10 cellular contexts compared by ENCODE assay signal in the genomic region with DNA sequence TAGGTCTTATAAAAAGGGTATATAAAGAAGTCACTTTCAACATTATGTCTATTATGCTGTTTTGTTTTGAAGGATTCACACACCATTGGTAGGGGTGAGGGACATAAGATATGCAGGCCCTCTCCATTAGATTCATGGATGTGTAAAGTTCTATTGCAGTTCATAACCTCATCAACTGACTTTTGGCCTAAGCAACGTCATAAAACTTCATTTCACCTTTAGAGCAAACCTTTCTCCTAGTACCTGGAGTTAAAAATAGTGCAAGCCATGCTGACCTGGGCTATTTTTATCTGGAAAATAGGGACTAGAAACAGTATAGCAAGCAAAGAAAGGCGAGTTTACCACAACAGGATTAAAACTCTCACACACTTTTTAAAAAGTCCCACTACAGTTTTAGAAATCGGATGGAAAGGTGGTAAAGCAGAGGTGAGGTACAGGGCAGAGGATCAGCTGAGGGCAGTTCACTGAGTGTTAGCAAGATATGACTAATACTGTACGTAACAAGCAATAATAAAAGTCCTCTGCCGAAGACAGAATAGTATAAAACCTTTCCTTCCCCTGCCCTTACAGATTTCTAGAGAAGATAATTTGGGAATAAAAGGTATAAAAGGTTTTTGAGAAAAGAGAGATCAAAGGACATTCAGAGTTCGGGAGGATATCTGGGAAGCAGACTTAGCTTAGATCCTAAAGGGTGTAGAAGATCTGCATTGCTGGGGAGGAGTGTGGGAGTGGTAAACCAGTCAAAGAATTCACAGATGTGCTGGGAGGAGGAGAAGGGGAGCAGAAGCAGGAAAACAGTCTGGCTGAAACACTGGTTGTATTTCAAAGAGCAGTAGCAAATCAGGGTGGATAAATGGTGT. TPM values are rescaled to one million over a fixed set of nuclear protein-coding genes. Genes with fewer than 3 reads are reported as not detected.
DNase-seq lines count a peak whose midpoint lies in the region; ATAC-seq lines count a peak whose summit lies in the region.
"Had no signal": no experiment of that assay in that cellular context is flagged by ENCODE, and none has a peak within 500 bp of the region (broad histone marks: within the 10 kb centered on the region; RNA-seq: fewer than 3 reads in every experiment).

No MANE protein-coding gene starts in this region.

- H3K4me3 Mint-ChIP-seq in activated T-helper 17 cell treated with anti-CD3 and anti-CD28 coated beads, Interleukin-2, amount 50 U/mL, for 72 hours, result no peak overlapping the region
- H3K4me3 Mint-ChIP-seq: CD8-positive, alpha-beta T cell had no signal

- DNase-seq in A172 (ENCODE audit: low spot score) (peak; percentile 70), islet precursor cell (peak; percentile 62), COLO668 (lab: John Stamatoyannopoulos, UW; ENCODE audit: unreplicated experiment) (no peak), cerebellar cortex (ENCODE audit: low spot score) (no peak)
- DNase-seq: activated CD4-positive, alpha-beta T cell treated with anti-CD3 and anti-CD28 coated beads, Interleukin-2, amount 50 U/mL, for 1 hour; CD8-positive, alpha-beta T cell had no signal

- peaks cover 15% of the 10 kb centered on the region for H3K36me3 Mint-ChIP-seq in activated T-helper 17 cell treated with anti-CD3 and anti-CD28 coated beads, Interleukin-2, amount 50 U/mL, for 72 hours (ENCODE audit: low read depth)

- no peaks in the 10 kb centered on the region for H3K27me3 Mint-ChIP-seq in activated T-helper 17 cell treated with anti-CD3 and anti-CD28 coated beads, Interleukin-2, amount 50 U/mL, for 72 hours

- ATAC-seq in GM21717 (IDR thresholded peaks at IDR 0.05; ENCODE audit: unreplicated experiment), result peak; percentile 69
- ATAC-seq in activated T-helper 17 cell treated with anti-CD3 and anti-CD28 coated beads, Interleukin-2, amount 50 U/mL, for 72 hours (replicated peaks), result peak; percentile 89
- no peak for ATAC-seq in GM18870 (IDR thresholded peaks at IDR 0.05; ENCODE audit: unreplicated experiment)
- ATAC-seq in HG03457 (IDR thresholded peaks at IDR 0.05; ENCODE audit: unreplicated experiment), result no peak
- ATAC-seq: CD8-positive, alpha-beta T cell had no signal

- no peaks in the 10 kb centered on the region for H3K9me3 Mint-ChIP-seq in activated T-helper 17 cell treated with anti-CD3 and anti-CD28 coated beads, Interleukin-2, amount 50 U/mL, for 72 hours
- H3K9me3 Mint-ChIP-seq: CD8-positive, alpha-beta T cell had no signal

- H3K4me1 Mint-ChIP-seq in activated T-helper 17 cell treated with anti-CD3 and anti-CD28 coated beads, Interleukin-2, amount 50 U/mL, for 72 hours, result peaks cover 11% of the 10 kb centered on the region

- no peak overlapping the region for H3K27ac Mint-ChIP-seq in activated T-helper 17 cell treated with anti-CD3 and anti-CD28 coated beads, Interleukin-2, amount 50 U/mL, for 72 hours
- H3K27ac Mint-ChIP-seq: CD8-positive, alpha-beta T cell had no signal

RNA-seq across cellular contexts. Expression of a gene that starts 14.3 kb away (rescaled TPM):
- total RNA-seq in A172 (2014; rRNA removed; shearing (Covaris generic)), result 43.6 and 57.8 TPM in 2 replicates
- total RNA-seq in activated T-helper 17 cell treated with anti-CD3 and anti-CD28 coated beads, Interleukin-2, amount 50 U/mL, for 72 hours, result 10 to 100 TPM; 26.5 to 27.3 TPM

Comparison
In these comparisons a context has a peak if more than half of its experiments do, and no peak if none do; other contexts are left out.
1. DNase-seq: peak in A172 (single experiment) and islet precursor cell (single experiment); none in COLO668 (single experiment) and cerebellar cortex (single experiment).
2. ATAC-seq: peak in GM21717 (single experiment) and activated T-helper 17 cell treated with anti-CD3 and anti-CD28 coated beads, Interleukin-2, amount 50 U/mL, for 72 hours (single experiment); none in GM18870 (single experiment) and HG03457 (single experiment).